Comparison of ENCODE assay signal across 1 cellular context in the genomic region with DNA sequence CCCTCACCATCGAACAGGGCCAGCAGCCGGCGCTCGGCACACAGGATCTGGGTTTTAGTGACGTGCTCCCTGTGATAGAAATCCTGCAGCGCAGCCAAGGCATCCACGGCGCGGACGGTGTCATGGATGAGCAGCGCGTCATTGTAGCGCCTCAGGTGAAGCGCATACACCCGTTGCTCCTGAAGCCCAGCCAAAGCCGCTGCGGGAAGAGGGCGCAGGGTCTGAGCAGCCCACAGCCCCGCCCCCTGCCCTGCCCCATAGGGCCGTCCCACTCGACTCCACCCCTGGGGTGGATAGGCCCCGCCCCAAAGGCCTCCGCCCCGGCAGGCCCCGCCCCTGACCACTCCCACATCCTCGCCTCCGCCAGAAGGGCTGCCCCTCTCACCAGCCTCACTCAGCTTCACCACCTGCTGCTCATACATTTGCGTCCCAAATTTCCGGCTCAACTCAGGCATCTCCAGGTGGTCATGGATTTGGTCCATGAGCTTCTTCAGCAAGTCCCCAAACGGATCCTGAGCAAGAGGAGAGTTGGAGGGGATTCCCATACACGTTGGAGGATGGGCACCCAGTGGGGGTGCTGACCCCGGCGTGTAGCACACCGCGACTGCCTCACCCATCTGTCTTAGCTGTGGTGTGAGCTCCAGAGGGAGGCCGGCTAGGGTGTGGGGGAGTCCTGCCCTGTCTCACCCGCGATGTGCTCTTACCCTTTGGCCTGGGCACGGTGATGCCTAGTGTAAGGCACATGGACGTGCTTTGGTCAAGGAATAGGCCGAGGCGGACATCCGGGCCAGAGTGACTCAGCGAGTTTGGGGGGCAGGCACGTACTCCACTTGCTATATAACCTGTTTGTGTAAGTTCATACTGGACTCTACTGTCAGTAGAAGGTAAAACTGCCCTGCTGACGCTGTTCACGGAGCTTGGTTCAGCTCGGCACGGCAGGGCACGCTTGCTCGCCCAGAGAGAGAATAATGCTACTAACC.
TF ChIP-seq lines count a peak whose summit lies in the region.

No MANE protein-coding gene starts in this region.

TF ChIP-seq in K562, 482 proteins besides CTCF, POLR2A, EP300 and RAD21 (continued from another document and continues in another):
- TF ChIP-seq, protein P1, sequence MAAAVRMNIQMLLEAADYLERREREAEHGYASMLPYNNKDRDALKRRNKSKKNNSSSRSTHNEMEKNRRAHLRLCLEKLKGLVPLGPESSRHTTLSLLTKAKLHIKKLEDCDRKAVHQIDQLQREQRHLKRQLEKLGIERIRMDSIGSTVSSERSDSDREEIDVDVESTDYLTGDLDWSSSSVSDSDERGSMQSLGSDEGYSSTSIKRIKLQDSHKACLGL (CRISPR knock-in tag; IDR thresholded peaks at IDR 0.05; ENCODE audit: borderline replicate concordance, poor library complexity, severe bottlenecking): no peak
- TF ChIP-seq NFATC3 (IDR thresholded peaks at IDR 0.05): no peak
- TF ChIP-seq ZNF316 (IDR thresholded peaks at IDR 0.05): peak; percentile 51
- no peak for TF ChIP-seq CAMTA2 (CRISPR knock-in tag; conservative IDR thresholded peaks at IDR 0.05)
- no peak for TF ChIP-seq ZNF586 (CRISPR knock-in tag; conservative IDR thresholded peaks at IDR 0.05)
- TF ChIP-seq ZC3H4 (CRISPR knock-in tag; IDR thresholded peaks at IDR 0.05; ENCODE audit: borderline replicate concordance): no peak
- TF ChIP-seq ZNF274 (IDR thresholded peaks at IDR 0.05; ENCODE audit: borderline replicate concordance, low read depth, low read length): no peak
- TF ChIP-seq ZNF785 (CRISPR knock-in tag; IDR thresholded peaks at IDR 0.05): no peak
- TF ChIP-seq, protein P2, sequence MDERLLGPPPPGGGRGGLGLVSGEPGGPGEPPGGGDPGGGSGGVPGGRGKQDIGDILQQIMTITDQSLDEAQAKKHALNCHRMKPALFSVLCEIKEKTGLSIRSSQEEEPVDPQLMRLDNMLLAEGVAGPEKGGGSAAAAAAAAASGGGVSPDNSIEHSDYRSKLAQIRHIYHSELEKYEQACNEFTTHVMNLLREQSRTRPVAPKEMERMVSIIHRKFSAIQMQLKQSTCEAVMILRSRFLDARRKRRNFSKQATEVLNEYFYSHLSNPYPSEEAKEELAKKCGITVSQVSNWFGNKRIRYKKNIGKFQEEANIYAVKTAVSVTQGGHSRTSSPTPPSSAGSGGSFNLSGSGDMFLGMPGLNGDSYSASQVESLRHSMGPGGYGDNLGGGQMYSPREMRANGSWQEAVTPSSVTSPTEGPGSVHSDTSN (CRISPR knock-in tag; IDR thresholded peaks at IDR 0.05; ENCODE audit: low read depth): no peak
- TF ChIP-seq, protein P2 (tag; conservative IDR thresholded peaks at IDR 0.05; ENCODE audit: low read depth): no peak
- TF ChIP-seq ZNF253 (CRISPR knock-in tag; conservative IDR thresholded peaks at IDR 0.05): no peak
- no peak for TF ChIP-seq STAG1 (CRISPR knock-in tag; IDR thresholded peaks at IDR 0.05; ENCODE audit: borderline replicate concordance)
- TF ChIP-seq, protein P3, sequence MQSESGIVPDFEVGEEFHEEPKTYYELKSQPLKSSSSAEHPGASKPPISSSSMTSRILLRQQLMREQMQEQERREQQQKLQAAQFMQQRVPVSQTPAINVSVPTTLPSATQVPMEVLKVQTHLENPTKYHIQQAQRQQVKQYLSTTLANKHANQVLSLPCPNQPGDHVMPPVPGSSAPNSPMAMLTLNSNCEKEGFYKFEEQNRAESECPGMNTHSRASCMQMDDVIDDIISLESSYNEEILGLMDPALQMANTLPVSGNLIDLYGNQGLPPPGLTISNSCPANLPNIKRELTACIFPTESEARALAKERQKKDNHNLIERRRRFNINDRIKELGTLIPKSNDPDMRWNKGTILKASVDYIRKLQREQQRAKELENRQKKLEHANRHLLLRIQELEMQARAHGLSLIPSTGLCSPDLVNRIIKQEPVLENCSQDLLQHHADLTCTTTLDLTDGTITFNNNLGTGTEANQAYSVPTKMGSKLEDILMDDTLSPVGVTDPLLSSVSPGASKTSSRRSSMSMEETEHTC (IDR thresholded peaks at IDR 0.05): no peak
- TF ChIP-seq, protein P4, sequence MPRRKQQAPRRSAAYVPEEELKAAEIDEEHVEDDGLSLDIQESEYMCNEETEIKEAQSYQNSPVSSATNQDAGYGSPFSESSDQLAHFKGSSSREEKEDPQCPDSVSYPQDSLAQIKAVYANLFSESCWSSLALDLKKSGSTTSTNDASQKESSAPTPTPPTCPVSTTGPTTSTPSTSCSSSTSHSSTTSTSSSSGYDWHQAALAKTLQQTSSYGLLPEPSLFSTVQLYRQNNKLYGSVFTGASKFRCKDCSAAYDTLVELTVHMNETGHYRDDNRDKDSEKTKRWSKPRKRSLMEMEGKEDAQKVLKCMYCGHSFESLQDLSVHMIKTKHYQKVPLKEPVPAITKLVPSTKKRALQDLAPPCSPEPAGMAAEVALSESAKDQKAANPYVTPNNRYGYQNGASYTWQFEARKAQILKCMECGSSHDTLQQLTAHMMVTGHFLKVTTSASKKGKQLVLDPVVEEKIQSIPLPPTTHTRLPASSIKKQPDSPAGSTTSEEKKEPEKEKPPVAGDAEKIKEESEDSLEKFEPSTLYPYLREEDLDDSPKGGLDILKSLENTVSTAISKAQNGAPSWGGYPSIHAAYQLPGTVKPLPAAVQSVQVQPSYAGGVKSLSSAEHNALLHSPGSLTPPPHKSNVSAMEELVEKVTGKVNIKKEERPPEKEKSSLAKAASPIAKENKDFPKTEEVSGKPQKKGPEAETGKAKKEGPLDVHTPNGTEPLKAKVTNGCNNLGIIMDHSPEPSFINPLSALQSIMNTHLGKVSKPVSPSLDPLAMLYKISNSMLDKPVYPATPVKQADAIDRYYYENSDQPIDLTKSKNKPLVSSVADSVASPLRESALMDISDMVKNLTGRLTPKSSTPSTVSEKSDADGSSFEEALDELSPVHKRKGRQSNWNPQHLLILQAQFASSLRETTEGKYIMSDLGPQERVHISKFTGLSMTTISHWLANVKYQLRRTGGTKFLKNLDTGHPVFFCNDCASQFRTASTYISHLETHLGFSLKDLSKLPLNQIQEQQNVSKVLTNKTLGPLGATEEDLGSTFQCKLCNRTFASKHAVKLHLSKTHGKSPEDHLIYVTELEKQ (CRISPR knock-in tag; IDR thresholded peaks at IDR 0.05): no peak
- TF ChIP-seq MAZ (CRISPR knock-in tag; conservative IDR thresholded peaks at IDR 0.05 in 1 of 2, IDR thresholded peaks at IDR 0.05 in 1 of 2): 0 out of 4 replicates have a peak, but pooled peaks of 1 of the 2 experiments have one; percentile 25
- no peak for TF ChIP-seq GATAD2B (IDR thresholded peaks at IDR 0.05; ENCODE audit: borderline replicate concordance)
- TF ChIP-seq, protein P5, sequence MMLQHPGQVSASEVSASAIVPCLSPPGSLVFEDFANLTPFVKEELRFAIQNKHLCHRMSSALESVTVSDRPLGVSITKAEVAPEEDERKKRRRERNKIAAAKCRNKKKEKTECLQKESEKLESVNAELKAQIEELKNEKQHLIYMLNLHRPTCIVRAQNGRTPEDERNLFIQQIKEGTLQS (IDR thresholded peaks at IDR 0.05): no peak
- TF ChIP-seq, protein P5 (CRISPR knock-in tag; conservative IDR thresholded peaks at IDR 0.05): no peak
- TF ChIP-seq CHD1 (IDR thresholded peaks at IDR 0.05; ENCODE audit: low read length): no peak
- TF ChIP-seq, protein P6, sequence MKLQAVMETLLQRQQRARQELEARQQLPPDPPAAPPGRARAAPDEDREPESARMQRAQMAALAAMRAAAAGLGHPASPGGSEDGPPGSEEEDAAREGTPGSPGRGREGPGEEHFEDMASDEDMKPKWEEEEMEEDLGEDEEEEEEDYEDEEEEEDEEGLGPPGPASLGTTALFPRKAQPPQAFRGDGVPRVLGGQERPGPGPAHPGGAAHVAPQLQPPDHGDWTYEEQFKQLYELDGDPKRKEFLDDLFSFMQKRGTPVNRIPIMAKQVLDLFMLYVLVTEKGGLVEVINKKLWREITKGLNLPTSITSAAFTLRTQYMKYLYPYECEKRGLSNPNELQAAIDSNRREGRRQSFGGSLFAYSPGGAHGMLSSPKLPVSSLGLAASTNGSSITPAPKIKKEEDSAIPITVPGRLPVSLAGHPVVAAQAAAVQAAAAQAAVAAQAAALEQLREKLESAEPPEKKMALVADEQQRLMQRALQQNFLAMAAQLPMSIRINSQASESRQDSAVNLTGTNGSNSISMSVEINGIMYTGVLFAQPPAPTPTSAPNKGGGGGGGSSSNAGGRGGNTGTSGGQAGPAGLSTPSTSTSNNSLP (IDR thresholded peaks at IDR 0.05; ENCODE audit: borderline replicate concordance, low read depth, low read length): no peak
- no peak for TF ChIP-seq BRD9 (IDR thresholded peaks at IDR 0.05; ENCODE audit: low read depth, partially characterized antibody)
- TF ChIP-seq, protein P7, sequence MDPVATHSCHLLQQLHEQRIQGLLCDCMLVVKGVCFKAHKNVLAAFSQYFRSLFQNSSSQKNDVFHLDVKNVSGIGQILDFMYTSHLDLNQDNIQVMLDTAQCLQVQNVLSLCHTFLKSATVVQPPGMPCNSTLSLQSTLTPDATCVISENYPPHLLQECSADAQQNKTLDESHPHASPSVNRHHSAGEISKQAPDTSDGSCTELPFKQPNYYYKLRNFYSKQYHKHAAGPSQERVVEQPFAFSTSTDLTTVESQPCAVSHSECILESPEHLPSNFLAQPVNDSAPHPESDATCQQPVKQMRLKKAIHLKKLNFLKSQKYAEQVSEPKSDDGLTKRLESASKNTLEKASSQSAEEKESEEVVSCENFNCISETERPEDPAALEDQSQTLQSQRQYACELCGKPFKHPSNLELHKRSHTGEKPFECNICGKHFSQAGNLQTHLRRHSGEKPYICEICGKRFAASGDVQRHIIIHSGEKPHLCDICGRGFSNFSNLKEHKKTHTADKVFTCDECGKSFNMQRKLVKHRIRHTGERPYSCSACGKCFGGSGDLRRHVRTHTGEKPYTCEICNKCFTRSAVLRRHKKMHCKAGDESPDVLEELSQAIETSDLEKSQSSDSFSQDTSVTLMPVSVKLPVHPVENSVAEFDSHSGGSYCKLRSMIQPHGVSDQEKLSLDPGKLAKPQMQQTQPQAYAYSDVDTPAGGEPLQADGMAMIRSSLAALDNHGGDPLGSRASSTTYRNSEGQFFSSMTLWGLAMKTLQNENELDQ (CRISPR knock-in tag; IDR thresholded peaks at IDR 0.05; ENCODE audit: borderline replicate concordance): no peak
- TF ChIP-seq, protein P8, sequence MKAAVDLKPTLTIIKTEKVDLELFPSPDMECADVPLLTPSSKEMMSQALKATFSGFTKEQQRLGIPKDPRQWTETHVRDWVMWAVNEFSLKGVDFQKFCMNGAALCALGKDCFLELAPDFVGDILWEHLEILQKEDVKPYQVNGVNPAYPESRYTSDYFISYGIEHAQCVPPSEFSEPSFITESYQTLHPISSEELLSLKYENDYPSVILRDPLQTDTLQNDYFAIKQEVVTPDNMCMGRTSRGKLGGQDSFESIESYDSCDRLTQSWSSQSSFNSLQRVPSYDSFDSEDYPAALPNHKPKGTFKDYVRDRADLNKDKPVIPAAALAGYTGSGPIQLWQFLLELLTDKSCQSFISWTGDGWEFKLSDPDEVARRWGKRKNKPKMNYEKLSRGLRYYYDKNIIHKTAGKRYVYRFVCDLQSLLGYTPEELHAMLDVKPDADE (conservative IDR thresholded peaks at IDR 0.05; ENCODE audit: control insufficient read depth, low read depth, low read length): no peak
- TF ChIP-seq RBM15 (IDR thresholded peaks at IDR 0.05; ENCODE audit: insufficient read depth, low read length): no peak
- no peak for TF ChIP-seq KLF13 (tag; IDR thresholded peaks at IDR 0.05; ENCODE audit: borderline replicate concordance, low read depth)
- no peak for TF ChIP-seq TGIF2 (CRISPR knock-in tag; IDR thresholded peaks at IDR 0.05)
- TF ChIP-seq, protein P9, sequence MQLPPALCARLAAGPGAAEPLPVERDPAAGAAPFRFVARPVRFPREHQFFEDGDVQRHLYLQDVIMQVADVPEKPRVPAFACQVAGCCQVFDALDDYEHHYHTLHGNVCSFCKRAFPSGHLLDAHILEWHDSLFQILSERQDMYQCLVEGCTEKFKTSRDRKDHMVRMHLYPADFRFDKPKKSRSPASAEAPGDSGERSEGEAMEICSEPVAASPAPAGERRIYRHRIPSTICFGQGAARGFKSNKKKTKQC (CRISPR knock-in tag; IDR thresholded peaks at IDR 0.05): no peak
- TF ChIP-seq, protein P10, sequence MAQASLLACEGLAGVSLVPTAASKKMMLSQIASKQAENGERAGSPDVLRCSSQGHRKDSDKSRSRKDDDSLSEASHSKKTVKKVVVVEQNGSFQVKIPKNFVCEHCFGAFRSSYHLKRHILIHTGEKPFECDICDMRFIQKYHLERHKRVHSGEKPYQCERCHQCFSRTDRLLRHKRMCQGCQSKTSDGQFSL (CRISPR knock-in tag; IDR thresholded peaks at IDR 0.05): peak; percentile 71; the same call in 1 of the 2 replicates
- TF ChIP-seq, protein P10 (tag; IDR thresholded peaks at IDR 0.05): no peak
- peak; percentile 83 for TF ChIP-seq KLF6 (CRISPR knock-in tag; IDR thresholded peaks at IDR 0.05; ENCODE audit: borderline replicate concordance)
- TF ChIP-seq TRIM28 (IDR thresholded peaks at IDR 0.05): no peak
- TF ChIP-seq KLF16 (IDR thresholded peaks at IDR 0.05): no peak
- peak; percentile 64; the same call in 1 of the 2 replicates for TF ChIP-seq ZBTB7A (IDR thresholded peaks at IDR 0.05; ENCODE audit: borderline replicate concordance, control insufficient read depth, low read depth, low read length)
- no peak for TF ChIP-seq ZNF140 (CRISPR knock-in tag; IDR thresholded peaks at IDR 0.05)
- TF ChIP-seq MAFG (tag; conservative IDR thresholded peaks at IDR 0.05): peak; percentile 56; the same call in 1 of the 2 replicates
- TF ChIP-seq DMBX1 (CRISPR knock-in tag; IDR thresholded peaks at IDR 0.05; ENCODE audit: borderline replicate concordance): peak; percentile 89
- TF ChIP-seq ZNF354B (CRISPR knock-in tag; IDR thresholded peaks at IDR 0.05): no peak
- TF ChIP-seq, protein P11, sequence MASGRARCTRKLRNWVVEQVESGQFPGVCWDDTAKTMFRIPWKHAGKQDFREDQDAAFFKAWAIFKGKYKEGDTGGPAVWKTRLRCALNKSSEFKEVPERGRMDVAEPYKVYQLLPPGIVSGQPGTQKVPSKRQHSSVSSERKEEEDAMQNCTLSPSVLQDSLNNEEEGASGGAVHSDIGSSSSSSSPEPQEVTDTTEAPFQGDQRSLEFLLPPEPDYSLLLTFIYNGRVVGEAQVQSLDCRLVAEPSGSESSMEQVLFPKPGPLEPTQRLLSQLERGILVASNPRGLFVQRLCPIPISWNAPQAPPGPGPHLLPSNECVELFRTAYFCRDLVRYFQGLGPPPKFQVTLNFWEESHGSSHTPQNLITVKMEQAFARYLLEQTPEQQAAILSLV (tag; IDR thresholded peaks at IDR 0.05): 0 out of 2 replicates have a peak, but pooled peaks have one; percentile 44
